8 cellular contexts compared by ENCODE assay signal in genomic region chr19:48332351-48332661, GRCh38. TPM values are rescaled to one million over a fixed set of nuclear protein-coding genes. Genes with fewer than 3 reads are reported as not detected.
DNase-seq lines count a peak whose midpoint lies in the region; ATAC-seq, FAIRE-seq and TF ChIP-seq lines count a peak whose summit lies in the region.

No MANE protein-coding gene starts in this region.

- no peaks in the 10 kb centered on the region for H3K9me2 ChIP-seq in neural cell (ENCODE audit: insufficient read depth, low read length)

- H3K79me2 ChIP-seq in neural cell (replicated peaks; ENCODE audit: insufficient read depth, low read length): no peaks in the 10 kb centered on the region

- WGBS in ectodermal cell, 2 experiments: 83% methylated on average over 6 of the region's 6 CpGs

- H3K27me3 ChIP-seq in ectodermal cell (ENCODE audit: control insufficient read depth, insufficient read depth, low read length, poor library complexity, severe bottlenecking) (peaks cover 5% of the 10 kb centered on the region), neural cell (ENCODE audit: insufficient read depth, low read depth, low read length) (no peaks in the 10 kb centered on the region)

- H4K20me1 ChIP-seq in neural cell (ENCODE audit: insufficient read depth): no peaks in the 10 kb centered on the region

- no peak for TF ChIP-seq CTCF in CD14-positive monocyte (IDR thresholded peaks at IDR 0.05)
- no peak for TF ChIP-seq CTCF in LNCaP clone FGC (IDR thresholded peaks at IDR 0.05; ENCODE audit: control insufficient read depth, extremely low read depth, insufficient read depth)
- TF ChIP-seq CTCF in neural cell (IDR thresholded peaks at IDR 0.05; ENCODE audit: poor library complexity, severe bottlenecking): no peak
- no peak for TF ChIP-seq CTCF in GM10248 (IDR thresholded peaks at IDR 0.05; ENCODE audit: control extremely low read depth, extremely low read depth, low read depth, missing control alignments)

- H3K36me3 ChIP-seq in ectodermal cell (ENCODE audit: control insufficient read depth, insufficient read depth, low read length) (no peaks in the 10 kb centered on the region), neural cell (ENCODE audit: insufficient read depth, low read length) (no peaks in the 10 kb centered on the region)

- peak overlapping the region; percentile 71 for H3K4me2 ChIP-seq in neural cell (ENCODE audit: low read length)

- POLR2A ChIA-PET in GM10248 (lab: Yijun Ruan, JAX): interaction anchor here (1.2 kb wide), 1 partner anchor 11 kb away, joined by 9 read pairs; a partner anchor contains a TSS

- peak overlapping the region; percentile 92 to 99 (median 96) for H3K27ac Mint-ChIP-seq in CD14-positive monocyte

- H3K27me3 Mint-ChIP-seq in CD14-positive monocyte (ENCODE audit: low read depth in 3 of 3): peaks cover 0 to 3% (median 0%) of the 10 kb centered on the region in 3 donors

- DNase-seq in CD14-positive monocyte (ENCODE audit: low spot score) (no peak), LNCaP clone FGC (ENCODE audit: low read depth) (no peak), GM10248 (ENCODE audit: extremely low spot score) (no peak), frontal cortex (ENCODE audit: low spot score in 2 of 2) (no peak), NCI-H2081 (lab: John Stamatoyannopoulos, UW) (no peak)

- H3K4me3 ChIP-seq in LNCaP clone FGC (ENCODE audit: low read depth, low read length) (peak overlapping the region; percentile 46), ectodermal cell (ENCODE audit: insufficient read depth, low read depth, low read length) (peak overlapping the region; percentile 21), neural cell (ENCODE audit: low read length) (peak overlapping the region; percentile 63)

- intact Hi-C loops in CD14-positive monocyte (cut with micrococcal nuclease): loop anchor here in 1 of 2 donors (5.0 kb wide), 1 partner anchor 65 kb away; no protein-coding TSS in a partner anchor

- H3K4me1 Mint-ChIP-seq in CD14-positive monocyte: peaks cover 66% of the 10 kb centered on the region

- peaks cover 0 to 5% (median 0%) of the 10 kb centered on the region in 7 donors for H3K9me3 Mint-ChIP-seq in CD14-positive monocyte

- H3K9ac ChIP-seq in neural cell (ENCODE audit: low read length): peak overlapping the region; percentile 57

- no peak for FAIRE-seq in frontal cortex (lab: Jason Lieb, UNC)

- H3K9me3 ChIP-seq in ectodermal cell (ENCODE audit: control insufficient read depth, low read length) (no peaks in the 10 kb centered on the region), neural cell (ENCODE audit: low read length) (no peaks in the 10 kb centered on the region)

- H3F3A ChIP-seq in neural cell (ENCODE audit: insufficient read depth, low read length, poor library complexity, severe bottlenecking): no peaks in the 10 kb centered on the region

- peak overlapping the region; percentile 87 to 94 for H3K4me3 Mint-ChIP-seq in CD14-positive monocyte

- H3K27ac ChIP-seq in ectodermal cell (ENCODE audit: insufficient read depth, low read depth, low read length, poor library complexity, severe bottlenecking): no peak overlapping the region
- H3K27ac ChIP-seq in neural cell (ENCODE audit: low read length): peak overlapping the region; percentile 69

- TF ChIP-seq EP300 in neural cell (conservative IDR thresholded peaks at IDR 0.05; ENCODE audit: poor library complexity, severe bottlenecking): no peak

- H3K4me1 ChIP-seq in ectodermal cell (ENCODE audit: control insufficient read depth, insufficient read depth, low read length): peaks cover 10% of the 10 kb centered on the region

- no peak for TF ChIP-seq RAD21 in neural cell (conservative IDR thresholded peaks at IDR 0.05)

- peak overlapping the region; percentile 41 for H2AFZ ChIP-seq in neural cell (ENCODE audit: low read depth, low read length)

- CTCF ChIA-PET in GM10248 (lab: Yijun Ruan, JAX): interaction anchor here (1.0 to 10.7 kb wide), 7 partner anchors 9 to 252 kb away, joined by 3 to 248 read pairs (median 13); partner anchors contain the start of genes EMP3, SYNGR4, TMEM143 and ZNF114

- peaks cover 38 to 48% of the 10 kb centered on the region in 2 donors for H3K36me3 Mint-ChIP-seq in CD14-positive monocyte

- ATAC-seq in GM21717 (IDR thresholded peaks at IDR 0.05; ENCODE audit: unreplicated experiment): no peak

TF ChIP-seq in neural cell, 6 proteins besides CTCF, POLR2A, EP300 and RAD21:
- TF ChIP-seq MXI1 (conservative IDR thresholded peaks at IDR 0.05; ENCODE audit: poor library complexity, severe bottlenecking) (no peak), SMC3 (conservative IDR thresholded peaks at IDR 0.05; ENCODE audit: poor library complexity) (no peak), POLR2AphosphoS5 (IDR thresholded peaks at IDR 0.05) (no peak), EZH2 (IDR thresholded peaks at IDR 0.05; ENCODE audit: borderline replicate concordance, insufficient read depth, low read length, poor library complexity, severe bottlenecking) (no peak), REST (IDR thresholded peaks at IDR 0.05; ENCODE audit: borderline replicate concordance) (no peak), TAF1 (IDR thresholded peaks at IDR 0.05; ENCODE audit: low read depth) (no peak)

RNA-seq across cellular contexts. Expression of gene EMP3, which starts 7.0 kb away (rescaled TPM):
- polyA plus RNA-seq in CD14-positive monocyte (1,000 to 10,000 TPM in 1 of 2 donors, 100 to 1,000 TPM in 1; 996 to 1,036 TPM), neural cell (not detected in 2 replicates)
- 50.1 TPM for polyA plus RNA-seq in ectodermal cell (2013, experiment 1 of 4)
- polyA plus RNA-seq in ectodermal cell (2013, experiment 2 of 4): 39.3 TPM
- polyA plus RNA-seq in ectodermal cell (2013, experiment 3 of 4): 34.5 TPM
- 36.3 TPM for polyA plus RNA-seq in ectodermal cell (2013, experiment 4 of 4)
- polyA minus RNA-seq in neural cell: not detected in 2 replicates
- 3.7 TPM for total RNA-seq in frontal cortex

RNA-seq across cellular contexts. Expression of gene TMEM143, which starts 31.4 kb away (rescaled TPM):
- polyA plus RNA-seq in CD14-positive monocyte: 1 to 10 TPM; 1.7 to 2.1 TPM
- polyA plus RNA-seq in ectodermal cell (2013, experiment 1 of 4): 12.2 TPM
- polyA plus RNA-seq in ectodermal cell (2013, experiment 2 of 4): 14.1 TPM
- polyA plus RNA-seq in ectodermal cell (2013, experiment 3 of 4): 9.8 TPM
- 12.1 TPM for polyA plus RNA-seq in ectodermal cell (2013, experiment 4 of 4)
- 4.2 and 11.7 TPM in 2 replicates for polyA plus RNA-seq in neural cell
- 8.9 and 17.0 TPM in 2 replicates for polyA minus RNA-seq in neural cell
- total RNA-seq in frontal cortex: 3.7 TPM

RNA-seq across cellular contexts. Expression of gene SYNGR4, which starts 31.9 kb away (rescaled TPM):
- polyA plus RNA-seq in CD14-positive monocyte: not detected
- polyA plus RNA-seq in ectodermal cell (2013, experiment 1 of 4): not detected
- polyA plus RNA-seq in ectodermal cell (2013, experiment 2 of 4): not detected
- polyA plus RNA-seq in ectodermal cell (2013, experiment 3 of 4): not detected
- polyA plus RNA-seq in ectodermal cell (2013, experiment 4 of 4): 0.24 TPM
- not detected in 2 replicates for polyA plus RNA-seq in neural cell
- polyA minus RNA-seq in neural cell: not detected in 2 replicates
- total RNA-seq in frontal cortex: not detected

RNA-seq across cellular contexts. Expression of gene KDELR1, which starts 59.0 kb away (rescaled TPM):
- polyA plus RNA-seq in CD14-positive monocyte (10 to 100 TPM; 42.0 to 51.3 TPM), neural cell (42.3 and 46.9 TPM in 2 replicates)
- polyA plus RNA-seq in ectodermal cell (2013, experiment 1 of 4): 298 TPM
- 301 TPM for polyA plus RNA-seq in ectodermal cell (2013, experiment 2 of 4)
- polyA plus RNA-seq in ectodermal cell (2013, experiment 3 of 4): 217 TPM
- polyA plus RNA-seq in ectodermal cell (2013, experiment 4 of 4): 240 TPM
- polyA minus RNA-seq in neural cell: 31.2 and 41.4 TPM in 2 replicates
- total RNA-seq in frontal cortex: 21.6 TPM

Comparison
In these comparisons a context has a peak if more than half of its experiments do, and no peak if none do; other contexts are left out.
1. RNA of gene EMP3, which starts 7.0 kb away (polyA plus RNA-seq): 996 to 1,036 TPM in CD14-positive monocyte; not detected in neural cell; every median in the first group is over 100 times any median in the second.
2. Peak in every context shown above with its lines, with median percentiles within 50 percentile points of each other: H3K4me3 ChIP-seq.